Comparison of ENCODE assay signal across 8 cellular contexts in genomic region chr7:50534690-50535290, GRCh38. TPM values are rescaled to one million over a fixed set of nuclear protein-coding genes. Genes with fewer than 3 reads are reported as not detected.
A peak's percentile ranks its signal among the peaks of the same experiment; 100 is the strongest.
DNase-seq lines count a peak whose midpoint lies in the region; ATAC-seq and TF ChIP-seq lines count a peak whose summit lies in the region.

No MANE protein-coding gene starts in this region.

- H3K4me3 ChIP-seq in Peyer's patch: no peak overlapping the region
- H3K4me3 ChIP-seq in epithelial cell of proximal tubule (ENCODE audit: low read depth, low read length): no peak overlapping the region
- no peak overlapping the region for H3K4me3 ChIP-seq in skeletal muscle cell (ENCODE audit: low read depth, low read length)
- H3K4me3 ChIP-seq in colonic mucosa: no peak overlapping the region

- no peak overlapping the region for H3K9ac ChIP-seq in colonic mucosa (ENCODE audit: low read depth in 2 of 2, low read length in 2 of 2)

- intact Hi-C loops in activated CD4-positive, alpha-beta T cell treated with anti-CD3 and anti-CD28 coated beads for 36 hours (cut with DNase I, micrococcal nuclease): loop anchor here in 1 of 2 experiments (5.0 kb wide), 2 partner anchors 63 to 588 kb away; no protein-coding TSS in a partner anchor
- intact Hi-C loops in colonic mucosa (cut with DNase I): no loop called here

- CTCF ChIA-PET in activated CD4-positive, alpha-beta T cell treated with anti-CD3 and anti-CD28 coated beads for 36 hours (lab: Charles Lee): interaction anchor here (0.7 to 1.2 kb wide), 3 partner anchors 30 to 626 kb away, joined by 3 to 5 read pairs (median 4); no protein-coding TSS in a partner anchor

- POLR2A ChIA-PET in activated CD4-positive, alpha-beta T cell treated with anti-CD3 and anti-CD28 coated beads for 36 hours (lab: Charles Lee): no interaction called here

- H3K36me3 ChIP-seq in Peyer's patch (peaks cover 0 to 30% (median 0%) of the 10 kb centered on the region in 3 donors), colonic mucosa (no peaks in the 10 kb centered on the region)

- peak; percentile 35 for DNase-seq in activated CD4-positive, alpha-beta T cell treated with anti-CD3 and anti-CD28 coated beads for 36 hours
- DNase-seq in activated CD4-positive, alpha-beta T cell treated with anti-CD3 and anti-CD28 coated beads for 1 hour: no peak
- peak in 2 of 3 donors; percentile 75 to 80 for DNase-seq in Peyer's patch
- peak; percentile 99 for DNase-seq in epithelial cell of proximal tubule (ENCODE audit: low read depth)
- DNase-seq in skeletal muscle cell (ENCODE audit: low read depth): peak; percentile 97
- no peak for DNase-seq in colonic mucosa
- no peak for DNase-seq in KG1 (lab: John Stamatoyannopoulos, UW)

- peaks cover 12% of the 10 kb centered on the region for H3K27me3 Mint-ChIP-seq in activated CD4-positive, alpha-beta T cell treated with anti-CD3 and anti-CD28 coated beads for 36 hours

- no peaks in the 10 kb centered on the region for H3K36me3 Mint-ChIP-seq in activated CD4-positive, alpha-beta T cell treated with anti-CD3 and anti-CD28 coated beads for 36 hours (ENCODE audit: low read depth)

- H3K9me3 ChIP-seq in Peyer's patch: no peaks in the 10 kb centered on the region
- no peaks in the 10 kb centered on the region for H3K9me3 ChIP-seq in colonic mucosa

- no peaks in the 10 kb centered on the region for H3K9me3 Mint-ChIP-seq in activated CD4-positive, alpha-beta T cell treated with anti-CD3 and anti-CD28 coated beads for 36 hours (ENCODE audit: low read depth)

- H3K4me1 Mint-ChIP-seq in activated CD4-positive, alpha-beta T cell treated with anti-CD3 and anti-CD28 coated beads for 36 hours: peaks cover 27% of the 10 kb centered on the region

- H3K4me1 ChIP-seq in Peyer's patch (peaks cover 0 to 30% (median 1%) of the 10 kb centered on the region in 4 donors), colonic mucosa (peaks cover 4% of the 10 kb centered on the region)

- peak overlapping the region in 3 of 4 donors; percentile 65 to 88 (median 79) for H3K27ac ChIP-seq in Peyer's patch
- no peak overlapping the region for H3K27ac ChIP-seq in colonic mucosa

- ATAC-seq in activated CD4-positive, alpha-beta T cell treated with anti-CD3 and anti-CD28 coated beads for 36 hours: peak; percentile 70
- no peak for ATAC-seq in HG02981 (IDR thresholded peaks at IDR 0.05; ENCODE audit: unreplicated experiment)

- no peak overlapping the region for H3K4me3 Mint-ChIP-seq in activated CD4-positive, alpha-beta T cell treated with anti-CD3 and anti-CD28 coated beads for 36 hours

- peak in 3 of 6 experiments; percentile 9 to 35 (median 25) for TF ChIP-seq CTCF in Peyer's patch (IDR thresholded peaks at IDR 0.05)
- peak; percentile 23 for TF ChIP-seq CTCF in epithelial cell of proximal tubule (conservative IDR thresholded peaks at IDR 0.05; ENCODE audit: low read depth, low read length)
- no peak for TF ChIP-seq CTCF in colonic mucosa (IDR thresholded peaks at IDR 0.05)

- peak in 1 of 2 donors; percentile 18 for TF ChIP-seq POLR2A in Peyer's patch (IDR thresholded peaks at IDR 0.05)

- no peak overlapping the region for H3K27ac Mint-ChIP-seq in activated CD4-positive, alpha-beta T cell treated with anti-CD3 and anti-CD28 coated beads for 36 hours

- H3K27me3 ChIP-seq in Peyer's patch: no peaks in the 10 kb centered on the region
- no peaks in the 10 kb centered on the region for H3K27me3 ChIP-seq in colonic mucosa

RNA-seq across cellular contexts. Expression of gene DDC, which starts 30.4 kb away (rescaled TPM):
- total RNA-seq in activated CD4-positive, alpha-beta T cell treated with anti-CD3 and anti-CD28 coated beads for 36 hours: under 1 TPM; 0.28 to 0.53 TPM
- total RNA-seq in Peyer's patch (100 to 1,000 TPM in 3 of 4 donors, 10 to 100 TPM in 1; 56.9 to 314 (median 200) TPM), epithelial cell of proximal tubule (0.29 and 1.4 TPM in 2 replicates), colonic mucosa (10 to 100 TPM; 85.4 to 90.2 TPM)

Comparison
In these comparisons a context has a peak if more than half of its experiments do, and no peak if none do; other contexts are left out.
1. DNase-seq: peak in activated CD4-positive, alpha-beta T cell treated with anti-CD3 and anti-CD28 coated beads for 36 hours (single experiment), Peyer's patch (2 of 3), epithelial cell of proximal tubule (single experiment) and skeletal muscle cell (single experiment); none in activated CD4-positive, alpha-beta T cell treated with anti-CD3 and anti-CD28 coated beads for 1 hour (single experiment), colonic mucosa (single experiment) and KG1 (single experiment).
2. RNA of gene DDC, which starts 30.4 kb away (total RNA-seq): 56.9 to 314 TPM in Peyer's patch and 85.4 to 90.2 TPM in colonic mucosa; 0.29 to 1.4 TPM in epithelial cell of proximal tubule and 0.28 to 0.53 TPM in activated CD4-positive, alpha-beta T cell treated with anti-CD3 and anti-CD28 coated beads for 36 hours; every median in the first group is over 10 times any median in the second.